ENCODE assay signal across 1 cellular context in genomic region chr10:46284286-46285229, GRCh38.
A peak's percentile ranks its signal among the peaks of the same experiment; 100 is the strongest.
TF ChIP-seq lines count a peak whose summit lies in the region.

No MANE protein-coding gene starts in this region.

TF ChIP-seq in K562, 482 proteins besides CTCF, POLR2A, EP300 and RAD21 (continued from another document and continues in another):
- TF ChIP-seq ZNF175 (CRISPR knock-in tag; IDR thresholded peaks at IDR 0.05; ENCODE audit: low read depth) = no peak
- TF ChIP-seq SIN3B (IDR thresholded peaks at IDR 0.05; ENCODE audit: low read depth) = no peak
- TF ChIP-seq, protein P1, sequence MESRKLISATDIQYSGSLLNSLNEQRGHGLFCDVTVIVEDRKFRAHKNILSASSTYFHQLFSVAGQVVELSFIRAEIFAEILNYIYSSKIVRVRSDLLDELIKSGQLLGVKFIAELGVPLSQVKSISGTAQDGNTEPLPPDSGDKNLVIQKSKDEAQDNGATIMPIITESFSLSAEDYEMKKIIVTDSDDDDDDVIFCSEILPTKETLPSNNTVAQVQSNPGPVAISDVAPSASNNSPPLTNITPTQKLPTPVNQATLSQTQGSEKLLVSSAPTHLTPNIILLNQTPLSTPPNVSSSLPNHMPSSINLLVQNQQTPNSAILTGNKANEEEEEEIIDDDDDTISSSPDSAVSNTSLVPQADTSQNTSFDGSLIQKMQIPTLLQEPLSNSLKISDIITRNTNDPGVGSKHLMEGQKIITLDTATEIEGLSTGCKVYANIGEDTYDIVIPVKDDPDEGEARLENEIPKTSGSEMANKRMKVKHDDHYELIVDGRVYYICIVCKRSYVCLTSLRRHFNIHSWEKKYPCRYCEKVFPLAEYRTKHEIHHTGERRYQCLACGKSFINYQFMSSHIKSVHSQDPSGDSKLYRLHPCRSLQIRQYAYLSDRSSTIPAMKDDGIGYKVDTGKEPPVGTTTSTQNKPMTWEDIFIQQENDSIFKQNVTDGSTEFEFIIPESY (CRISPR knock-in tag; IDR thresholded peaks at IDR 0.05) = no peak
- TF ChIP-seq ZKSCAN3 (CRISPR knock-in tag; IDR thresholded peaks at IDR 0.05) = no peak
- no peak for TF ChIP-seq NELFE (IDR thresholded peaks at IDR 0.05; ENCODE audit: insufficient read depth, insufficient read length)
- TF ChIP-seq ZNF407 (IDR thresholded peaks at IDR 0.05; ENCODE audit: low read depth) = peak; percentile 44; the same call in 1 of the 2 replicates
- TF ChIP-seq CSDE1 (IDR thresholded peaks at IDR 0.05) = no peak
- TF ChIP-seq, protein P2, sequence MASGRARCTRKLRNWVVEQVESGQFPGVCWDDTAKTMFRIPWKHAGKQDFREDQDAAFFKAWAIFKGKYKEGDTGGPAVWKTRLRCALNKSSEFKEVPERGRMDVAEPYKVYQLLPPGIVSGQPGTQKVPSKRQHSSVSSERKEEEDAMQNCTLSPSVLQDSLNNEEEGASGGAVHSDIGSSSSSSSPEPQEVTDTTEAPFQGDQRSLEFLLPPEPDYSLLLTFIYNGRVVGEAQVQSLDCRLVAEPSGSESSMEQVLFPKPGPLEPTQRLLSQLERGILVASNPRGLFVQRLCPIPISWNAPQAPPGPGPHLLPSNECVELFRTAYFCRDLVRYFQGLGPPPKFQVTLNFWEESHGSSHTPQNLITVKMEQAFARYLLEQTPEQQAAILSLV (tag; IDR thresholded peaks at IDR 0.05) = no peak
- no peak for TF ChIP-seq ZNF324 (CRISPR knock-in tag; IDR thresholded peaks at IDR 0.05)
- TF ChIP-seq, protein P3, sequence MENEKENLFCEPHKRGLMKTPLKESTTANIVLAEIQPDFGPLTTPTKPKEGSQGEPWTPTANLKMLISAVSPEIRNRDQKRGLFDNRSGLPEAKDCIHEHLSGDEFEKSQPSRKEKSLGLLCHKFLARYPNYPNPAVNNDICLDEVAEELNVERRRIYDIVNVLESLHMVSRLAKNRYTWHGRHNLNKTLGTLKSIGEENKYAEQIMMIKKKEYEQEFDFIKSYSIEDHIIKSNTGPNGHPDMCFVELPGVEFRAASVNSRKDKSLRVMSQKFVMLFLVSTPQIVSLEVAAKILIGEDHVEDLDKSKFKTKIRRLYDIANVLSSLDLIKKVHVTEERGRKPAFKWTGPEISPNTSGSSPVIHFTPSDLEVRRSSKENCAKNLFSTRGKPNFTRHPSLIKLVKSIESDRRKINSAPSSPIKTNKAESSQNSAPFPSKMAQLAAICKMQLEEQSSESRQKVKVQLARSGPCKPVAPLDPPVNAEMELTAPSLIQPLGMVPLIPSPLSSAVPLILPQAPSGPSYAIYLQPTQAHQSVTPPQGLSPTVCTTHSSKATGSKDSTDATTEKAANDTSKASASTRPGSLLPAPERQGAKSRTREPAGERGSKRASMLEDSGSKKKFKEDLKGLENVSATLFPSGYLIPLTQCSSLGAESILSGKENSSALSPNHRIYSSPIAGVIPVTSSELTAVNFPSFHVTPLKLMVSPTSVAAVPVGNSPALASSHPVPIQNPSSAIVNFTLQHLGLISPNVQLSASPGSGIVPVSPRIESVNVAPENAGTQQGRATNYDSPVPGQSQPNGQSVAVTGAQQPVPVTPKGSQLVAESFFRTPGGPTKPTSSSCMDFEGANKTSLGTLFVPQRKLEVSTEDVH (IDR thresholded peaks at IDR 0.05; ENCODE audit: low read depth, partially characterized antibody) = no peak
- no peak for TF ChIP-seq IRF1 (CRISPR knock-in tag; IDR thresholded peaks at IDR 0.05; ENCODE audit: borderline replicate concordance)
- no peak for TF ChIP-seq HDAC3 (IDR thresholded peaks at IDR 0.05; ENCODE audit: borderline replicate concordance, partially characterized antibody)
- peak; percentile 32 for TF ChIP-seq CHD2 (IDR thresholded peaks at IDR 0.05; ENCODE audit: low read depth, low read length)
- TF ChIP-seq, protein P4, sequence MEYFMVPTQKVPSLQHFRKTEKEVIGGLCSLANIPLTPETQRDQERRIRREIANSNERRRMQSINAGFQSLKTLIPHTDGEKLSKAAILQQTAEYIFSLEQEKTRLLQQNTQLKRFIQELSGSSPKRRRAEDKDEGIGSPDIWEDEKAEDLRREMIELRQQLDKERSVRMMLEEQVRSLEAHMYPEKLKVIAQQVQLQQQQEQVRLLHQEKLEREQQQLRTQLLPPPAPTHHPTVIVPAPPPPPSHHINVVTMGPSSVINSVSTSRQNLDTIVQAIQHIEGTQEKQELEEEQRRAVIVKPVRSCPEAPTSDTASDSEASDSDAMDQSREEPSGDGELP (CRISPR knock-in tag; IDR thresholded peaks at IDR 0.05; ENCODE audit: borderline replicate concordance) = peak; percentile 92
- no peak for TF ChIP-seq ZNF584 (CRISPR knock-in tag; IDR thresholded peaks at IDR 0.05; ENCODE audit: low read depth)
- peak; percentile 87 for TF ChIP-seq HMGN3 (IDR thresholded peaks at IDR 0.05; ENCODE audit: borderline replicate concordance, extremely low read depth, insufficient read length, low read depth, low read length)
- TF ChIP-seq ZNF311 (CRISPR knock-in tag; IDR thresholded peaks at IDR 0.05) = no peak
- peak; percentile 62 for TF ChIP-seq SETDB1 (IDR thresholded peaks at IDR 0.05; ENCODE audit: low read length)
- TF ChIP-seq U2AF2 (optimal IDR thresholded peaks at IDR 0.05; ENCODE audit: low read depth, low read length) = no peak
- TF ChIP-seq TAF1 (IDR thresholded peaks at IDR 0.05; ENCODE audit: control insufficient read depth, extremely low read depth, insufficient read depth, low read length, severe bottlenecking) = peak; percentile 31
- TF ChIP-seq ZFP1 (CRISPR knock-in tag; IDR thresholded peaks at IDR 0.05) = no peak
- TF ChIP-seq ZFX (CRISPR knock-in tag; IDR thresholded peaks at IDR 0.05) = peak; percentile 84
- TF ChIP-seq, protein P5, sequence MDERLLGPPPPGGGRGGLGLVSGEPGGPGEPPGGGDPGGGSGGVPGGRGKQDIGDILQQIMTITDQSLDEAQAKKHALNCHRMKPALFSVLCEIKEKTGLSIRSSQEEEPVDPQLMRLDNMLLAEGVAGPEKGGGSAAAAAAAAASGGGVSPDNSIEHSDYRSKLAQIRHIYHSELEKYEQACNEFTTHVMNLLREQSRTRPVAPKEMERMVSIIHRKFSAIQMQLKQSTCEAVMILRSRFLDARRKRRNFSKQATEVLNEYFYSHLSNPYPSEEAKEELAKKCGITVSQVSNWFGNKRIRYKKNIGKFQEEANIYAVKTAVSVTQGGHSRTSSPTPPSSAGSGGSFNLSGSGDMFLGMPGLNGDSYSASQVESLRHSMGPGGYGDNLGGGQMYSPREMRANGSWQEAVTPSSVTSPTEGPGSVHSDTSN (CRISPR knock-in tag; IDR thresholded peaks at IDR 0.05; ENCODE audit: low read depth) = no peak
- TF ChIP-seq, protein P5 (tag; conservative IDR thresholded peaks at IDR 0.05; ENCODE audit: low read depth) = no peak
- TF ChIP-seq TCF15 (CRISPR knock-in tag; IDR thresholded peaks at IDR 0.05) = no peak
- TF ChIP-seq, protein P6, sequence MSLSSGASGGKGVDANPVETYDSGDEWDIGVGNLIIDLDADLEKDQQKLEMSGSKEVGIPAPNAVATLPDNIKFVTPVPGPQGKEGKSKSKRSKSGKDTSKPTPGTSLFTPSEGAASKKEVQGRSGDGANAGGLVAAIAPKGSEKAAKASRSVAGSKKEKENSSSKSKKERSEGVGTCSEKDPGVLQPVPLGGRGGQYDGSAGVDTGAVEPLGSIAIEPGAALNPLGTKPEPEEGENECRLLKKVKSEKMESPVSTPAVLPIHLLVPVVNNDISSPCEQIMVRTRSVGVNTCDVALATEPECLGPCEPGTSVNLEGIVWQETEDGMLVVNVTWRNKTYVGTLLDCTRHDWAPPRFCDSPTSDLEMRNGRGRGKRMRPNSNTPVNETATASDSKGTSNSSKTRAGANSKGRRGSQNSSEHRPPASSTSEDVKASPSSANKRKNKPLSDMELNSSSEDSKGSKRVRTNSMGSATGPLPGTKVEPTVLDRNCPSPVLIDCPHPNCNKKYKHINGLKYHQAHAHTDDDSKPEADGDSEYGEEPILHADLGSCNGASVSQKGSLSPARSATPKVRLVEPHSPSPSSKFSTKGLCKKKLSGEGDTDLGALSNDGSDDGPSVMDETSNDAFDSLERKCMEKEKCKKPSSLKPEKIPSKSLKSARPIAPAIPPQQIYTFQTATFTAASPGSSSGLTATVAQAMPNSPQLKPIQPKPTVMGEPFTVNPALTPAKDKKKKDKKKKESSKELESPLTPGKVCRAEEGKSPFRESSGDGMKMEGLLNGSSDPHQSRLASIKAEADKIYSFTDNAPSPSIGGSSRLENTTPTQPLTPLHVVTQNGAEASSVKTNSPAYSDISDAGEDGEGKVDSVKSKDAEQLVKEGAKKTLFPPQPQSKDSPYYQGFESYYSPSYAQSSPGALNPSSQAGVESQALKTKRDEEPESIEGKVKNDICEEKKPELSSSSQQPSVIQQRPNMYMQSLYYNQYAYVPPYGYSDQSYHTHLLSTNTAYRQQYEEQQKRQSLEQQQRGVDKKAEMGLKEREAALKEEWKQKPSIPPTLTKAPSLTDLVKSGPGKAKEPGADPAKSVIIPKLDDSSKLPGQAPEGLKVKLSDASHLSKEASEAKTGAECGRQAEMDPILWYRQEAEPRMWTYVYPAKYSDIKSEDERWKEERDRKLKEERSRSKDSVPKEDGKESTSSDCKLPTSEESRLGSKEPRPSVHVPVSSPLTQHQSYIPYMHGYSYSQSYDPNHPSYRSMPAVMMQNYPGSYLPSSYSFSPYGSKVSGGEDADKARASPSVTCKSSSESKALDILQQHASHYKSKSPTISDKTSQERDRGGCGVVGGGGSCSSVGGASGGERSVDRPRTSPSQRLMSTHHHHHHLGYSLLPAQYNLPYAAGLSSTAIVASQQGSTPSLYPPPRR (CRISPR knock-in tag; IDR thresholded peaks at IDR 0.05; ENCODE audit: borderline replicate concordance) = no peak
- no peak for TF ChIP-seq ZFP91 (CRISPR knock-in tag; IDR thresholded peaks at IDR 0.05)
